Comparison of ENCODE assay signal across 11 cellular contexts in genomic region chr17:76405967-76406647, GRCh38. TPM values are rescaled to one million over a fixed set of nuclear protein-coding genes. Genes with fewer than 3 reads are reported as not detected.
DNase-seq lines count a peak whose midpoint lies in the region; ATAC-seq and TF ChIP-seq lines count a peak whose summit lies in the region.
"Had no signal": no experiment of that assay in that cellular context is flagged by ENCODE, and none has a peak within 500 bp of the region (broad histone marks: within the 10 kb centered on the region; RNA-seq: fewer than 3 reads in every experiment).

No MANE protein-coding gene starts in this region.

- H3K9me3 Mint-ChIP-seq in Calu3 (ENCODE audit: low read depth, unreplicated experiment) = no peaks in the 10 kb centered on the region
- H3K9me3 Mint-ChIP-seq: activated CD4-positive, alpha-beta memory T cell treated with anti-CD3 and anti-CD28 coated beads for 36 hours; central memory CD8-positive, alpha-beta T cell had no signal

- H3K27ac Mint-ChIP-seq in Calu3 (ENCODE audit: unreplicated experiment) = no peak overlapping the region
- H3K27ac Mint-ChIP-seq: activated CD4-positive, alpha-beta memory T cell treated with anti-CD3 and anti-CD28 coated beads for 36 hours had no signal

- BruUV-seq in Calu3 (replicated peaks; lab: Mats Ljungman, UMichigan) = no TSS peak

- no peak overlapping the region for H3K4me3 ChIP-seq in upper lobe of right lung
- H3K4me3 ChIP-seq: A549 had no signal

- no peak for TF ChIP-seq CTCF in upper lobe of right lung (IDR thresholded peaks at IDR 0.05)
- no peak for TF ChIP-seq CTCF in Calu3 (IDR thresholded peaks at IDR 0.05; ENCODE audit: unreplicated experiment)

- no peaks in the 10 kb centered on the region for H3K9me3 ChIP-seq in upper lobe of right lung
- H3K9me3 ChIP-seq: A549 had no signal

- no peaks in the 10 kb centered on the region for H3K4me1 Mint-ChIP-seq in Calu3 (ENCODE audit: low read depth, unreplicated experiment)

- CTCF ChIA-PET in Calu3 (lab: Charles Lee) = no interaction called here

- H3K36me3 Mint-ChIP-seq in Calu3 (ENCODE audit: insufficient read depth, unreplicated experiment) = peaks cover 23% of the 10 kb centered on the region

- H3K36me3 ChIP-seq in upper lobe of right lung = peaks cover 38% of the 10 kb centered on the region

- no peaks in the 10 kb centered on the region for H3K27me3 Mint-ChIP-seq in Calu3 (ENCODE audit: unreplicated experiment)
- H3K27me3 Mint-ChIP-seq: activated CD4-positive, alpha-beta memory T cell treated with anti-CD3 and anti-CD28 coated beads for 36 hours; central memory CD8-positive, alpha-beta T cell had no signal

- H3K4me1 ChIP-seq in upper lobe of right lung = peaks cover 6% of the 10 kb centered on the region
- H3K4me1 ChIP-seq: A549 had no signal

- no peak overlapping the region for H3K27ac ChIP-seq in upper lobe of right lung
- H3K27ac ChIP-seq: A549 had no signal

- intact Hi-C loops in Right ventricle myocardium inferior (cut with DNase I) = loop anchor here (2.0 to 5.0 kb wide), 2 partner anchors 53 to 96 kb away; partner anchors contain the start of gene RHBDF2
- intact Hi-C loops in upper lobe of right lung (cut with DNase I) = loop anchor here (5.0 to 10.0 kb wide), 2 partner anchors 49 to 101 kb away; partner anchors contain the start of gene UBE2O
- intact Hi-C loops in Calu3 (cut with micrococcal nuclease; ENCODE audit: unreplicated experiment) = loop anchor here (5.0 kb wide), 1 partner anchor 96 kb away; the partner anchor contains the start of gene RHBDF2

- no peak overlapping the region for H3K4me3 Mint-ChIP-seq in Calu3 (ENCODE audit: low read depth, unreplicated experiment)
- H3K4me3 Mint-ChIP-seq: activated CD4-positive, alpha-beta memory T cell treated with anti-CD3 and anti-CD28 coated beads for 36 hours; central memory CD8-positive, alpha-beta T cell had no signal

- no peaks in the 10 kb centered on the region for H3K27me3 ChIP-seq in upper lobe of right lung

- DNase-seq in SIG-M5 treated with dmso at 0.1 percent for 504 hours (lab: John Stamatoyannopoulos, UW; ENCODE audit: unreplicated experiment) (peak; percentile 68), SIG-M5 (lab: John Stamatoyannopoulos, UW) (no peak), NOMO-1 treated with DMSO at 0.1 percent for 48 hours (lab: John Stamatoyannopoulos, UW; ENCODE audit: unreplicated experiment) (peak; percentile 89), Right ventricle myocardium inferior (ENCODE audit: missing footprints) (peak; percentile 80), upper lobe of right lung (no peak), GM19240 (ENCODE audit: insufficient read length, low spot score) (no peak), Calu3 (no peak)
- DNase-seq: activated CD4-positive, alpha-beta memory T cell treated with anti-CD3 and anti-CD28 coated beads for 36 hours had no signal

- ATAC-seq in Right ventricle myocardium inferior (peak; percentile 69), upper lobe of right lung (peak; percentile 14), HG03039 (IDR thresholded peaks at IDR 0.05; ENCODE audit: unreplicated experiment) (no peak)
- ATAC-seq: A549 had no signal

RNA-seq across cellular contexts. Expression of gene SPHK1, which starts 21.7 kb away (rescaled TPM):
- total RNA-seq in Right ventricle myocardium inferior (2.7 TPM), upper lobe of right lung (8.5 TPM), Calu3 (2022) (1.5 and 1.7 TPM in 2 replicates)

RNA-seq across cellular contexts. Expression of gene UBE2O, which starts 46.8 kb away (rescaled TPM):
- 35.4 TPM for total RNA-seq in Right ventricle myocardium inferior
- total RNA-seq in upper lobe of right lung = 19.3 TPM
- total RNA-seq in Calu3 (2022) = 29.0 and 34.4 TPM in 2 replicates

RNA-seq across cellular contexts. Expression of gene PRPSAP1, which starts 52.4 kb away (rescaled TPM):
- total RNA-seq in Right ventricle myocardium inferior (35.9 TPM), upper lobe of right lung (60.2 TPM), Calu3 (2022) (41.2 and 42.6 TPM in 2 replicates)

Comparison
In these comparisons a context has a peak if more than half of its experiments do, and no peak if none do; other contexts are left out.
1. DNase-seq: peak in SIG-M5 treated with dmso at 0.1 percent for 504 hours (single experiment), NOMO-1 treated with DMSO at 0.1 percent for 48 hours (single experiment) and Right ventricle myocardium inferior (single experiment); none in SIG-M5 (single experiment), upper lobe of right lung (single experiment), GM19240 (single experiment) and Calu3 (single experiment).